Comparison of ENCODE assay signal across 12 cellular contexts in the genomic region with DNA sequence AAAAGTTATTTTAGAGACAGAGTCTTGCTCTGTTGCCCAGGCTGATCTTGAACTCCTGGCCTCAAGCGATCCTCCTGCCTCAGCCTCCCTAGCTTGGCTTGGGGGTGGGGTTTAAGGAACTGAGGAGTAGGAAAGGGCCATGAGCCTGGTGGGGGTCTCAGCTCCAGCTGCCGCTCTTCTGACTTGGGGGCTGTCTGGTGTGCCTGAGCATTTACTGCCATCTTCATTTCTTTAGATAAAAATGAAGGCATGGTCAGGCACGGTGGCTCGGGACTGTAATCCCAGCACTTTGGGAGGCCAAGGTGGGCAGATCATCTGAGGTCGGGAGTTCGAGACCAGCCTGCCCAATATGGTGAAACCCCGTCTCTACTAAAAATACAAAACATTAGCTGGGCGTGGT. TPM values are rescaled to one million over a fixed set of nuclear protein-coding genes. Genes with fewer than 3 reads are reported as not detected.
DNase-seq lines count a peak whose midpoint lies in the region; FAIRE-seq and TF ChIP-seq lines count a peak whose summit lies in the region.
"Not testable (repeated sequence)": the region's sequence is repeated elsewhere in the genome, so short reads cannot be mapped to it uniquely, and the experiment has no call there.
"Had no signal": no experiment of that assay in that cellular context is flagged by ENCODE, and none has a peak within 500 bp of the region (broad histone marks: within the 10 kb centered on the region; RNA-seq: fewer than 3 reads in every experiment).

No MANE protein-coding gene starts in this region.

- not testable (repeated sequence) for DNase-seq in CD14-positive monocyte (ENCODE audit: low spot score); HAP-1 (ENCODE audit: low spot score in 2 of 2); PC-9; activated T-cell treated with anti-CD3 and anti-CD28 coated beads, Interleukin-2, amount 50 U/mL, for 24 hours; mammary epithelial cell; osteoblast (ENCODE audit: insufficient read length, low spot score, missing footprints)
- DNase-seq in kidney, result peak; percentile 16
- DNase-seq in suprapubic skin (ENCODE audit: low spot score in 2 of 2), result peak in 1 of 2 donors; percentile 49

- not testable (repeated sequence) for TF ChIP-seq CTCF in CD14-positive monocyte (IDR thresholded peaks at IDR 0.05); PC-9 (conservative IDR thresholded peaks at IDR 0.05); mammary epithelial cell (conservative IDR thresholded peaks at IDR 0.05 in 1 of 2, IDR thresholded peaks at IDR 0.05 in 1 of 2; ENCODE audit: extremely low read depth in 1 of 2, insufficient read depth in 1 of 2, low read depth in 1 of 2, low read length in 2 of 2); kidney (IDR thresholded peaks at IDR 0.05; ENCODE audit: borderline replicate concordance, extremely low read depth, insufficient read depth); osteoblast (IDR thresholded peaks at IDR 0.05; ENCODE audit: extremely low read depth, low read depth, low read length); suprapubic skin (IDR thresholded peaks at IDR 0.05)

- FAIRE-seq in kidney (lab: Jason Lieb, UNC), result not testable (repeated sequence)

- H3K79me2 ChIP-seq in PC-9 (ENCODE audit: low read depth); mammary epithelial cell (ENCODE audit: insufficient read depth, low read length); osteoblast (ENCODE audit: insufficient read depth, low read length): not testable (repeated sequence)

- peak overlapping the region; percentile 100 for H3K4me3 Mint-ChIP-seq in CD14-positive monocyte
- peak overlapping the region; percentile 68 for H3K4me3 Mint-ChIP-seq in activated T-cell treated with anti-CD3 and anti-CD28 coated beads, Interleukin-2, amount 50 U/mL, for 24 hours

- H3K4me1 Mint-ChIP-seq in CD14-positive monocyte, result peaks cover 50% of the 10 kb centered on the region
- H3K4me1 Mint-ChIP-seq in activated T-cell treated with anti-CD3 and anti-CD28 coated beads, Interleukin-2, amount 50 U/mL, for 24 hours (ENCODE audit: low read depth), result peaks cover 13% of the 10 kb centered on the region

- intact Hi-C loops in CD14-positive monocyte (cut with micrococcal nuclease) (loop anchor here in 1 of 2 donors (10.0 kb wide), 1 partner anchor 201 kb away; a partner anchor contains a TSS), mammary epithelial cell (cut with micrococcal nuclease) (loop anchor here (5.0 kb wide), 1 partner anchor 88 kb away; no protein-coding TSS in a partner anchor)
- intact Hi-C loops in PC-9 (cut with micrococcal nuclease; ENCODE audit: unreplicated experiment); kidney (cut with DNase I): not testable (repeated sequence)

- H3K9me2 ChIP-seq in PC-9 (ENCODE audit: insufficient read depth), result not testable (repeated sequence)

- not testable (repeated sequence) for H4K20me1 ChIP-seq in PC-9 (ENCODE audit: insufficient read depth); mammary epithelial cell (ENCODE audit: insufficient read depth, low read length); osteoblast (ENCODE audit: insufficient read depth, low read length)

- not testable (repeated sequence) for TF ChIP-seq POLR2A in suprapubic skin (IDR thresholded peaks at IDR 0.05)

- not testable (repeated sequence) for H3K4me1 ChIP-seq in HAP-1; PC-9 (replicated peaks; ENCODE audit: insufficient read depth); mammary epithelial cell (ENCODE audit: insufficient read depth, low read length); kidney (ENCODE audit: control insufficient read depth in 1 of 2, insufficient read depth in 1 of 2, low read depth in 1 of 2, low read length in 2 of 2); osteoblast (ENCODE audit: insufficient read depth, low read length)
- peaks cover 13% of the 10 kb centered on the region for H3K4me1 ChIP-seq in suprapubic skin

- H3K9me3 Mint-ChIP-seq in CD14-positive monocyte; activated T-cell treated with anti-CD3 and anti-CD28 coated beads, Interleukin-2, amount 50 U/mL, for 24 hours: not testable (repeated sequence)

- in situ Hi-C loops in HAP-1 (cut with MboI; ENCODE audit: low sequenced_read_pairs); mammary epithelial cell (cut with MboI; ENCODE audit: low sequenced_read_pairs in 2 of 2): not testable (repeated sequence)

- BruUV-seq in PC-9 (replicated peaks; lab: Mats Ljungman, UMichigan); mammary epithelial cell (replicated peaks; lab: Mats Ljungman, UMichigan): not testable (repeated sequence)

- peaks cover 32 to 45% of the 10 kb centered on the region in 2 donors for H3K36me3 Mint-ChIP-seq in CD14-positive monocyte
- H3K36me3 Mint-ChIP-seq in activated T-cell treated with anti-CD3 and anti-CD28 coated beads, Interleukin-2, amount 50 U/mL, for 24 hours (ENCODE audit: low read depth), result not testable (repeated sequence)

- H3F3A ChIP-seq in PC-9 (ENCODE audit: insufficient read depth, low read depth), result not testable (repeated sequence)

- WGBS in mammary epithelial cell (ENCODE audit: low coverage, missing lambda C conversion rate), result 60% methylated on average over 8 of the region's 8 CpGs
- 83% methylated on average over 8 of the region's 8 CpGs for WGBS in suprapubic skin

- H3K4me3 ChIP-seq in HAP-1 (peak overlapping the region; percentile 29; the same call in 1 of the 2 replicates), PC-9 (peak overlapping the region; percentile 65; the same call in 1 of the 2 replicates), suprapubic skin (peak overlapping the region; percentile 40)
- not testable (repeated sequence) for H3K4me3 ChIP-seq in mammary epithelial cell (replicated peaks in 1 of 3; ENCODE audit: insufficient read depth in 1 of 3, low read depth in 2 of 3, low read length in 3 of 3); kidney (ENCODE audit: low read length in 2 of 2); osteoblast (ENCODE audit: insufficient read depth, low read length)

- TF ChIP-seq EP300 in suprapubic skin (IDR thresholded peaks at IDR 0.05), result not testable (repeated sequence)

- CTCF ChIA-PET in PC-9 (lab: Charles Lee); mammary epithelial cell (lab: Charles Lee; ENCODE audit: low non-redundant PET): not testable (repeated sequence)

- not testable (repeated sequence) for H3K9me3 ChIP-seq in HAP-1; PC-9 (ENCODE audit: insufficient read depth, low read depth); mammary epithelial cell (replicated peaks; ENCODE audit: insufficient read depth, low read length); kidney (ENCODE audit: control insufficient read depth in 1 of 2, low read length in 2 of 2); osteoblast (ENCODE audit: low read depth, low read length); suprapubic skin

- POLR2A ChIA-PET in PC-9 (lab: Charles Lee; ENCODE audit: unreplicated experiment), result not testable (repeated sequence)

- H3K4me2 ChIP-seq in PC-9 (peak overlapping the region; percentile 84; the same call in 1 of the 2 replicates), mammary epithelial cell (ENCODE audit: insufficient read depth, low read depth, low read length) (peak overlapping the region; percentile 92), osteoblast (ENCODE audit: insufficient read depth, low read length) (peak overlapping the region; percentile 83)

- not testable (repeated sequence) for H3K9ac ChIP-seq in mammary epithelial cell (ENCODE audit: insufficient read depth, low read length); kidney (ENCODE audit: low read length in 2 of 2)

- H3K27ac Mint-ChIP-seq in CD14-positive monocyte, result peak overlapping the region; percentile 57 to 99 (median 97)
- H3K27ac Mint-ChIP-seq in activated T-cell treated with anti-CD3 and anti-CD28 coated beads, Interleukin-2, amount 50 U/mL, for 24 hours, result not testable (repeated sequence)

- dilution Hi-C loops in mammary epithelial cell (cut with HindIII; ENCODE audit: low sequenced_read_pairs), result loop anchor here (5.0 to 10.0 kb wide), 2 partner anchors 52 to 201 kb away; a partner anchor contains a TSS

- H3K27me3 Mint-ChIP-seq in CD14-positive monocyte (ENCODE audit: low read depth in 3 of 3), result peaks cover 4 to 11% (median 6%) of the 10 kb centered on the region in 3 donors
- peaks cover 57% of the 10 kb centered on the region for H3K27me3 Mint-ChIP-seq in activated T-cell treated with anti-CD3 and anti-CD28 coated beads, Interleukin-2, amount 50 U/mL, for 24 hours

- H3K36me3 ChIP-seq in HAP-1 (replicated peaks); PC-9 (ENCODE audit: low read depth); kidney (ENCODE audit: control insufficient read depth in 1 of 2, insufficient read depth in 2 of 2, low read length in 2 of 2); osteoblast (ENCODE audit: insufficient read depth, low read length); suprapubic skin: not testable (repeated sequence)
- peaks cover 11% of the 10 kb centered on the region for H3K36me3 ChIP-seq in mammary epithelial cell (ENCODE audit: insufficient read depth, low read length)

- H2AFZ ChIP-seq in PC-9; mammary epithelial cell (ENCODE audit: low read depth, low read length); osteoblast (ENCODE audit: low read length): not testable (repeated sequence)

- not testable (repeated sequence) for H3K27ac ChIP-seq in PC-9; mammary epithelial cell (ENCODE audit: insufficient read depth, low read depth, low read length); kidney (ENCODE audit: low read depth in 2 of 2, low read length in 2 of 2); osteoblast (ENCODE audit: low read depth, low read length); suprapubic skin

- H3K27me3 ChIP-seq in HAP-1 (ENCODE audit: low read depth); PC-9 (ENCODE audit: insufficient read depth, low read depth); mammary epithelial cell (ENCODE audit: insufficient read depth, low read length); osteoblast (ENCODE audit: insufficient read depth, low read length); suprapubic skin: not testable (repeated sequence)

RNA-seq across cellular contexts. Expression of a gene that starts 3.0 kb away (rescaled TPM):
- 10 to 100 TPM; 13.1 to 47.6 TPM for polyA plus RNA-seq in CD14-positive monocyte
- total RNA-seq in PC-9 (2021), result 0.25 and 0.26 TPM in 2 replicates
- total RNA-seq in mammary epithelial cell, result 1 to 10 TPM in 1 of 2 donors, under 1 TPM in 1; 0.83 to 4.8 TPM
- 10.8 TPM for polyA plus RNA-seq in mammary epithelial cell
- polyA minus RNA-seq in mammary epithelial cell, result 17.2 TPM
- 10.4 TPM for total RNA-seq in kidney
- 0.15 TPM for polyA plus RNA-seq in kidney (ENCODE audit: insufficient read depth, low read depth, low replicate concordance)
- 0.59 and 0.72 TPM in 2 replicates for total RNA-seq in osteoblast
- 10 to 100 TPM in 3 of 4 donors, 1 to 10 TPM in 1; 8.1 to 14.3 (median 12.9) TPM for total RNA-seq in suprapubic skin
- polyA plus RNA-seq: HepG2 had no signal

RNA-seq across cellular contexts. Expression of a gene that starts 59.7 kb away (rescaled TPM):
- not detected for polyA plus RNA-seq in CD14-positive monocyte
- not detected in 2 replicates for total RNA-seq in PC-9 (2021)
- total RNA-seq in mammary epithelial cell, result not detected
- polyA plus RNA-seq in mammary epithelial cell, result 0.24 TPM
- polyA minus RNA-seq in mammary epithelial cell, result not detected
- total RNA-seq in kidney, result not detected
- not detected for polyA plus RNA-seq in kidney (ENCODE audit: insufficient read depth, low read depth, low replicate concordance)
- not detected in 2 replicates for total RNA-seq in osteoblast
- 1 to 10 TPM in 3 of 4 donors, under 1 TPM in 1; 0.91 to 3.7 (median 2.7) TPM for total RNA-seq in suprapubic skin
- total RNA-seq: A673; CD4-positive, alpha-beta memory T cell; H4; HepG2 had no signal
- polyA plus RNA-seq: CD4-positive, alpha-beta memory T cell; HepG2 had no signal

RNA-seq across cellular contexts. Expression of a gene that starts 59.7 kb away (rescaled TPM):
- under 1 TPM; 0.02 to 0.15 TPM for polyA plus RNA-seq in CD14-positive monocyte
- not detected in 2 replicates for total RNA-seq in PC-9 (2021)
- not detected for total RNA-seq in mammary epithelial cell
- 0.10 TPM for polyA plus RNA-seq in mammary epithelial cell
- not detected for polyA minus RNA-seq in mammary epithelial cell
- total RNA-seq in kidney, result 0.19 TPM
- not detected for polyA plus RNA-seq in kidney (ENCODE audit: insufficient read depth, low read depth, low replicate concordance)
- total RNA-seq in osteoblast, result not detected in 2 replicates
- 10 to 100 TPM in 1 of 4 donors, 1 to 10 TPM in 3; 4.4 to 11.2 (median 5.1) TPM for total RNA-seq in suprapubic skin
- total RNA-seq: A673; CD4-positive, alpha-beta memory T cell; H4; HepG2 had no signal
- polyA plus RNA-seq: CD4-positive, alpha-beta memory T cell; HepG2 had no signal
